Comparison of ENCODE assay signal across 7 cellular contexts in the genomic region with DNA sequence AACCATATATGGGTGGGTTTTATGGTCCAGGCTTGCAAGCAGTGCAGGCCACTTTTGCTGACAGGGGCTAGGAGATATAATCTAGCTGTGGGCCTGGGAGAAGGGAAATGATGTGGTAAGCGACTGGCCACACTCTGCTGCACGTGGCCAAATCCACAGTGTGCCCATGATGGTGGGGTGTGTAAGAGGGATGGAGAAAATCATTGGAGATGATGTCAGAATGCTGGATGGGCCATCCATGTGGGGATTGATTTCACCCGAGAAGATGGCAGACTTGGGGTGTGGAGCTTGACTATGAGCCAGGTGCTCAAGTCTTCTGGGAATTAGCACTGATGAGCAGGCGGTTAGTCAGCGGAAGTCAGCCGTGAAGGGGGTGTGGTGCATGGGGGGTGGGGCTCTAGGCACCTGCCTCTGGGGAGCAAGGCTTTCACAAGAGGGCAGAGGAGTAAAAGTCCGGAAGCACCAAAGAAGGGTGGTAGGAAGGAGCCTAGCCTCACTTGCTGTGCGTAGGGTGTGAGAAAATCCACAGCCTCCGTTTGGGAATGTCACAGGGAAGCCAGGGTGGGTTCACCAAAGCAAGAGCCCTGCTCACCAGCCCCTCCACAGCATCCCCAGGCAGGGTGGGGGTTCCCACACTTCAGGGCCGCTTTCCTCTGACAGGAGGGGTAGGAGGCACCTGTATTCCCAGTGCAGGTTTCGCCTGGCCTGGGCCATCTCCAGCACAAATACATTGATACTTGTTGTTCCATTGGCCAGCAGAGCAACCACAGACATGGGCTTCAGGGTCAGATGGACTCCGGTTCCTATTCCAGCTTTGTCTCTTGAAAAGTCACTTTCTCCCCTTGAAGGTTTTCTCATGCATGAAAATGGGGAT. TPM values are rescaled to one million over a fixed set of nuclear protein-coding genes. Genes with fewer than 3 reads are reported as not detected.
DNase-seq lines count a peak whose midpoint lies in the region; ATAC-seq and TF ChIP-seq lines count a peak whose summit lies in the region.

No MANE protein-coding gene starts in this region.

- TF ChIP-seq CTCF in kidney epithelial cell (IDR thresholded peaks at IDR 0.05; ENCODE audit: insufficient read depth, low read length, poor library complexity, severe bottlenecking), result no peak

- no peaks in the 10 kb centered on the region for H3K36me3 ChIP-seq in kidney epithelial cell (ENCODE audit: control insufficient read depth, insufficient read depth, low read length)

- H3K27me3 ChIP-seq in kidney epithelial cell (ENCODE audit: control insufficient read depth, insufficient read depth, low read length), result no peaks in the 10 kb centered on the region

- peak; percentile 74 for ATAC-seq in GM19035 (IDR thresholded peaks at IDR 0.05; ENCODE audit: unreplicated experiment)
- peak; percentile 60 for ATAC-seq in HG02840 (IDR thresholded peaks at IDR 0.05; ENCODE audit: low FRiP score, unreplicated experiment)

- no peak overlapping the region for H3K4me3 ChIP-seq in kidney epithelial cell (ENCODE audit: low read depth, low read length)

- DNase-seq in NCI-H345 (lab: John Stamatoyannopoulos, UW) (peak; percentile 31), kidney epithelial cell (ENCODE audit: low read depth) (peak; percentile 67), GDM1 (lab: John Stamatoyannopoulos, UW) (no peak), NCI-H2081 (lab: John Stamatoyannopoulos, UW) (no peak)
- no peak for DNase-seq in effector CD4-positive, alpha-beta T cell

RNA-seq across cellular contexts. Expression of gene ANGPTL2, which starts 44.5 kb away (rescaled TPM):
- 4.9 TPM in 2 replicates for total RNA-seq in kidney epithelial cell

Comparison
In these comparisons a context has a peak if more than half of its experiments do, and no peak if none do; other contexts are left out.
1. DNase-seq: peak in NCI-H345 (single experiment) and kidney epithelial cell (single experiment); none in GDM1 (single experiment), NCI-H2081 (0 of 2) and effector CD4-positive, alpha-beta T cell (single experiment).